Comparison of ENCODE assay signal across 18 cellular contexts in genomic region chr10:93573051-93573909, GRCh38. TPM values are rescaled to one million over a fixed set of nuclear protein-coding genes. Genes with fewer than 3 reads are reported as not detected.
DNase-seq lines count a peak whose midpoint lies in the region; ATAC-seq and TF ChIP-seq lines count a peak whose summit lies in the region.
"Had no signal": no experiment of that assay in that cellular context is flagged by ENCODE, and none has a peak within 500 bp of the region (broad histone marks: within the 10 kb centered on the region; RNA-seq: fewer than 3 reads in every experiment).

No MANE protein-coding gene starts in this region.

- H3K27ac ChIP-seq in VCaP (peak overlapping the region; percentile 34; the same call in 1 of the 2 replicates), left lung (no peak overlapping the region)
- H3K27ac ChIP-seq: parathyroid adenoma had no signal

- DNase-seq in A172 (ENCODE audit: low spot score) (peak; percentile 45), LoVo (ENCODE audit: low spot score) (peak; percentile 19), left lung (peak in 1 of 2 donors; percentile 57), GM19238 (ENCODE audit: insufficient read length, low spot score) (no peak)
- DNase-seq in activated CD4-positive, CD25-positive, alpha-beta regulatory T cell treated with anti-CD3 and anti-CD28 coated beads, Interleukin-2, amount 50 U/mL, for 72 hours = no peak
- DNase-seq: EL, glutamatergic neuron, NCI-H146, NCI-H748 treated with DMSO at 0.1 percent for 48 hours, SK-N-SH had no signal

- H3K36me3 ChIP-seq in left lung = no peaks in the 10 kb centered on the region

- peaks cover 0 to 17% of the 10 kb centered on the region in 2 donors for H3K4me1 ChIP-seq in left lung
- H3K4me1 ChIP-seq: parathyroid adenoma had no signal

- H3K27me3 ChIP-seq in left lung = peaks cover 2 to 23% of the 10 kb centered on the region in 2 donors

- intact Hi-C loops in left lung (cut with DNase I) = no loop called here

- ATAC-seq in left lung (peak; percentile 74), HG03139 (IDR thresholded peaks at IDR 0.05; ENCODE audit: unreplicated experiment) (no peak), HG02938 (IDR thresholded peaks at IDR 0.05; ENCODE audit: unreplicated experiment) (no peak)

- H3K4me3 ChIP-seq in left lung = no peak overlapping the region
- H3K4me3 ChIP-seq: lung had no signal

- TF ChIP-seq CTCF in VCaP (conservative IDR thresholded peaks at IDR 0.05) (no peak), left lung (IDR thresholded peaks at IDR 0.05) (no peak)

- H3K9me3 ChIP-seq in left lung = no peaks in the 10 kb centered on the region
- H3K9me3 ChIP-seq: SK-N-SH had no signal

RNA-seq across cellular contexts. Expression of gene FFAR4, which starts 6.8 kb away (rescaled TPM):
- not detected in 2 replicates for total RNA-seq in A172 (2014; rRNA removed; shearing (Covaris generic))
- 1 to 10 TPM; 2.1 to 4.0 TPM for total RNA-seq in left lung
- total RNA-seq: activated T-helper 2 cell treated with anti-CD3 and anti-CD28 coated beads, Interferon-gamma antibody, Interleukin-2, Interleukin-4, amounts not matched to agents 10 μg/mL and 5 μg/mL and 100 μg/mL, durations not matched to agents 14 hours and 24 hours and 36 hours; H1; HT1080 had no signal

RNA-seq across cellular contexts. Expression of gene RBP4, which starts 27.8 kb away (rescaled TPM):
- not detected in 2 replicates for total RNA-seq in A172 (2014; rRNA removed; shearing (Covaris generic))
- total RNA-seq in left lung = 10 to 100 TPM; 13.8 to 18.4 TPM
- total RNA-seq: activated T-helper 2 cell treated with anti-CD3 and anti-CD28 coated beads, Interferon-gamma antibody, Interleukin-2, Interleukin-4, amounts not matched to agents 10 μg/mL and 5 μg/mL and 100 μg/mL, durations not matched to agents 14 hours and 24 hours and 36 hours had no signal

RNA-seq across cellular contexts. Expression of gene PDE6C, which starts 39.1 kb away (rescaled TPM):
- total RNA-seq in A172 (2014; rRNA removed; shearing (Covaris generic)) = not detected in 2 replicates
- total RNA-seq in left lung = not detected
- total RNA-seq: activated T-helper 2 cell treated with anti-CD3 and anti-CD28 coated beads, Interferon-gamma antibody, Interleukin-2, Interleukin-4, amounts not matched to agents 10 μg/mL and 5 μg/mL and 100 μg/mL, durations not matched to agents 14 hours and 24 hours and 36 hours; H1; HT1080; lung had no signal

Comparison
In these comparisons a context has a peak if more than half of its experiments do, and no peak if none do; other contexts are left out.
1. DNase-seq: peak in A172 (single experiment) and LoVo (single experiment); none in activated CD4-positive, CD25-positive, alpha-beta regulatory T cell treated with anti-CD3 and anti-CD28 coated beads, Interleukin-2, amount 50 U/mL, for 72 hours (single experiment) and GM19238 (single experiment).
2. RNA of gene RBP4, which starts 27.8 kb away (total RNA-seq): 13.8 to 18.4 TPM in left lung; not detected in A172; every median in the first group is over 10 times any median in the second.